Comparison of ENCODE assay signal across 11 cellular contexts in genomic region chr14:50658203-50658602, GRCh38. TPM values are rescaled to one million over a fixed set of nuclear protein-coding genes. Genes with fewer than 3 reads are reported as not detected.
DNase-seq lines count a peak whose midpoint lies in the region; ATAC-seq and TF ChIP-seq lines count a peak whose summit lies in the region.
"Had no signal": no experiment of that assay in that cellular context is flagged by ENCODE, and none has a peak within 500 bp of the region (broad histone marks: within the 10 kb centered on the region; RNA-seq: fewer than 3 reads in every experiment).

No MANE protein-coding gene starts in this region.

- intact Hi-C loops in left cardiac atrium (cut with DNase I) (no loop called here), psoas muscle (cut with DNase I) (no loop called here)

- ATAC-seq in left cardiac atrium (peak; percentile 58 to 81), psoas muscle (no peak), GM18867 (IDR thresholded peaks at IDR 0.05; ENCODE audit: unreplicated experiment) (no peak), GM18517 (IDR thresholded peaks at IDR 0.05; ENCODE audit: unreplicated experiment) (no peak)
- ATAC-seq: left colon had no signal

- in situ Hi-C loops in astrocyte of the spinal cord (cut with HindIII; ENCODE audit: low sequenced_read_pairs) = no loop called here
- in situ Hi-C loops in GM13977 (cut with MboI; ENCODE audit: low pct_unique_long_range_greater_than_20kb, low sequenced_read_pairs, unreplicated experiment) = no loop called here

- 28 to 42% (median 31%) methylated on average over 6 of the region's 6 CpGs for WGBS in psoas muscle, 3 donors

- no peaks in the 10 kb centered on the region for H3K9me3 ChIP-seq in psoas muscle

- DNase-seq in EL (peak; percentile 73), astrocyte of the spinal cord (ENCODE audit: low read depth, low spot score) (peak; percentile 72), left cardiac atrium (no peak), psoas muscle (no peak), GM13977 (ENCODE audit: low spot score) (no peak), NCI-H526 treated with DMSO at 0.1 percent for 48 hours (lab: John Stamatoyannopoulos, UW) (no peak)
- DNase-seq: activated B cell treated with CpG ODN at 0.5 μM for 24 hours, left colon, NCI-H510A had no signal

- peaks cover 17% of the 10 kb centered on the region for H3K4me1 ChIP-seq in psoas muscle

- TF ChIP-seq CTCF in astrocyte of the spinal cord (IDR thresholded peaks at IDR 0.05; ENCODE audit: low read depth, low read length) (no peak), psoas muscle (IDR thresholded peaks at IDR 0.05) (no peak), GM13977 (IDR thresholded peaks at IDR 0.05; ENCODE audit: extremely low read depth, insufficient read depth, missing control alignments) (no peak)

- peaks cover 0 to 15% of the 10 kb centered on the region in 2 donors for H3K36me3 ChIP-seq in psoas muscle (ENCODE audit: insufficient read depth in 1 of 2, low read depth in 1 of 2)

- no peaks in the 10 kb centered on the region for H3K27me3 ChIP-seq in psoas muscle (ENCODE audit: insufficient read depth in 3 of 3, low read length in 2 of 3)

- H3K27ac ChIP-seq in psoas muscle = peak overlapping the region; percentile 25

- H3K4me3 ChIP-seq in astrocyte of the spinal cord (ENCODE audit: low read depth, low read length) (no peak overlapping the region), psoas muscle (no peak overlapping the region)

RNA-seq across cellular contexts. Expression of gene SAV1, which starts 9.9 kb away (rescaled TPM):
- total RNA-seq in left cardiac atrium (10 to 100 TPM; 23.4 to 27.0 TPM), psoas muscle (10 to 100 TPM; 18.1 to 37.1 (median 24.8) TPM)
- polyA plus RNA-seq in psoas muscle = 10 to 100 TPM; 13.8 to 21.9 (median 17.8) TPM

Comparison
In these comparisons a context has a peak if more than half of its experiments do, and no peak if none do; other contexts are left out.
1. DNase-seq: peak in EL (single experiment) and astrocyte of the spinal cord (single experiment); none in left cardiac atrium (single experiment), psoas muscle (0 of 2), GM13977 (single experiment) and NCI-H526 treated with DMSO at 0.1 percent for 48 hours (single experiment).
2. ATAC-seq: peak in left cardiac atrium (2 of 2); none in psoas muscle (0 of 4), GM18867 (single experiment) and GM18517 (single experiment).